In genomic region chr6:26097268-26097875, GRCh38 we compare ENCODE assay signal across 8 cellular contexts. TPM values are rescaled to one million over a fixed set of nuclear protein-coding genes. Genes with fewer than 3 reads are reported as not detected.
DNase-seq lines count a peak whose midpoint lies in the region; ATAC-seq, FAIRE-seq and TF ChIP-seq lines count a peak whose summit lies in the region.

No MANE protein-coding gene starts in this region.

- 3% methylated on average over 3 of the region's 5 CpGs for WGBS in mesenchymal stem cell

- H3K18ac ChIP-seq in mesenchymal stem cell (ENCODE audit: low read depth in 1 of 2, low read length in 2 of 2) = no peak overlapping the region

- ATAC-seq in HG02571 (IDR thresholded peaks at IDR 0.05; ENCODE audit: unreplicated experiment) = no peak

- no peak overlapping the region for H3K27ac Mint-ChIP-seq in CD14-positive monocyte

- peaks cover 4 to 6% of the 10 kb centered on the region in 2 donors for H3K36me3 Mint-ChIP-seq in CD14-positive monocyte

- no peak overlapping the region for H3K4ac ChIP-seq in mesenchymal stem cell (ENCODE audit: low read depth in 1 of 2, low read length in 2 of 2)

- H3K9me3 Mint-ChIP-seq in CD14-positive monocyte = peaks cover 3 to 8% (median 5%) of the 10 kb centered on the region in 7 donors

- intact Hi-C loops in CD14-positive monocyte (cut with micrococcal nuclease) = loop anchor here in 1 of 2 donors (2.0 kb wide), 1 partner anchor 33 kb away; no protein-coding TSS in a partner anchor

- H3K27ac ChIP-seq in mesenchymal stem cell (ENCODE audit: low read length, poor library complexity, severe bottlenecking) = no peak overlapping the region

- peak; percentile 89 for TF ChIP-seq CTCF in CD14-positive monocyte (IDR thresholded peaks at IDR 0.05)

- H3K27me3 ChIP-seq in mesenchymal stem cell (ENCODE audit: control insufficient read depth in 1 of 2, insufficient read depth in 1 of 2, low read length in 2 of 2) = no peaks in the 10 kb centered on the region

- H3K4me3 ChIP-seq in mesenchymal stem cell (ENCODE audit: insufficient read depth in 1 of 2, low read depth in 1 of 2, low read length in 2 of 2) = no peak overlapping the region

- no peak overlapping the region for H3K4me3 Mint-ChIP-seq in CD14-positive monocyte

- H2BK5ac ChIP-seq in mesenchymal stem cell (ENCODE audit: low read depth, low read length, poor library complexity, severe bottlenecking) = no peak overlapping the region

- no peak overlapping the region for H4K91ac ChIP-seq in mesenchymal stem cell (ENCODE audit: low read length)

- H2BK120ac ChIP-seq in mesenchymal stem cell (ENCODE audit: low read depth, low read length) = no peak overlapping the region

- H3K14ac ChIP-seq in mesenchymal stem cell (ENCODE audit: low read length in 2 of 2) = no peak overlapping the region

- peak; percentile 45 for FAIRE-seq in H54 (lab: Jason Lieb, UNC)

- H3K79me1 ChIP-seq in mesenchymal stem cell (replicated peaks; ENCODE audit: low read length, poor library complexity, severe bottlenecking) = peaks cover 3% of the 10 kb centered on the region

- peaks cover 31% of the 10 kb centered on the region for H3K4me1 Mint-ChIP-seq in CD14-positive monocyte

- no peak for DNase-seq in CD14-positive monocyte (ENCODE audit: low spot score)
- peak; percentile 20 for DNase-seq in H54 (ENCODE audit: insufficient read length, low spot score)
- peak; percentile 13 for DNase-seq in NCI-H524 treated with DMSO at 0.1 percent for 48 hours (lab: John Stamatoyannopoulos, UW)
- DNase-seq in activated CD4-positive, alpha-beta T cell treated with anti-CD3 and anti-CD28 coated beads, Interleukin-2, amount 50 U/mL, for 4 hours = peak; percentile 51 to 54
- peak; percentile 63 for DNase-seq in effector CD4-positive, alpha-beta T cell
- DNase-seq in mesenchymal stem cell = peak; percentile 69
- peak; percentile 72 for DNase-seq in stimulated activated CD8-positive, alpha-beta memory T cell treated with anti-CD3 and anti-CD28 coated beads, Interleukin-4, amount 100 ng/mL, for 48 hours

- H3K36me3 ChIP-seq in mesenchymal stem cell (ENCODE audit: control insufficient read depth in 1 of 2, insufficient read depth in 2 of 2, low read depth in 1 of 2, low read length in 2 of 2) = peaks cover 5 to 14% of the 10 kb centered on the region in 2 experiments

- H4K8ac ChIP-seq in mesenchymal stem cell (ENCODE audit: low read length) = no peak overlapping the region

- no peaks in the 10 kb centered on the region for H3K9me3 ChIP-seq in mesenchymal stem cell (ENCODE audit: control insufficient read depth, low read length)

- no peak overlapping the region for H2BK15ac ChIP-seq in mesenchymal stem cell (ENCODE audit: low read depth, poor library complexity, severe bottlenecking)

- H2BK12ac ChIP-seq in mesenchymal stem cell (ENCODE audit: low read length in 2 of 2) = no peak overlapping the region

- H3K4me2 ChIP-seq in mesenchymal stem cell (ENCODE audit: low read length, poor library complexity, severe bottlenecking) = no peak overlapping the region

- no peak overlapping the region for H3K23ac ChIP-seq in mesenchymal stem cell (ENCODE audit: low read length in 2 of 2)

- no peaks in the 10 kb centered on the region for H3K4me1 ChIP-seq in mesenchymal stem cell (ENCODE audit: control insufficient read depth, insufficient read depth, low read depth, low read length)

- peak overlapping the region; percentile 11 for H3K9ac ChIP-seq in mesenchymal stem cell (ENCODE audit: low read length)

- no peak overlapping the region for H2AFZ ChIP-seq in mesenchymal stem cell (ENCODE audit: low read depth, low read length)

- no peak for TF ChIP-seq POLR2A in H54 (IDR thresholded peaks at IDR 0.05; ENCODE audit: low read depth, low read length)

- H2AK5ac ChIP-seq in mesenchymal stem cell (ENCODE audit: low read length, severe bottlenecking) = no peak overlapping the region

- peaks cover 2 to 3% (median 3%) of the 10 kb centered on the region in 3 donors for H3K27me3 Mint-ChIP-seq in CD14-positive monocyte (ENCODE audit: low read depth in 3 of 3)

RNA-seq across cellular contexts. Expression of gene HFE, which starts 10.1 kb away (rescaled TPM):
- polyA plus RNA-seq in CD14-positive monocyte = 10 to 100 TPM; 14.1 to 16.1 TPM
- polyA plus RNA-seq in mesenchymal stem cell (2013, experiment 1 of 2) = 10.1 TPM
- 9.2 TPM for polyA plus RNA-seq in mesenchymal stem cell (2013, experiment 2 of 2)
